In genomic region chr1:230185076-230186001, GRCh38 we compare ENCODE assay signal across 9 cellular contexts.
DNase-seq lines count a peak whose midpoint lies in the region; FAIRE-seq and TF ChIP-seq lines count a peak whose summit lies in the region.
"Had no signal": no experiment of that assay in that cellular context is flagged by ENCODE, and none has a peak within 500 bp of the region (broad histone marks: within the 10 kb centered on the region; RNA-seq: fewer than 3 reads in every experiment).

No MANE protein-coding gene starts in this region.

- H3K4me3 ChIP-seq in sigmoid colon = peak overlapping the region in 1 of 4 donors; percentile 22

- no peak for TF ChIP-seq CTCF in sigmoid colon (IDR thresholded peaks at IDR 0.05)

- no peaks in the 10 kb centered on the region for H3K27me3 ChIP-seq in sigmoid colon

- H3K9me3 ChIP-seq in sigmoid colon = no peaks in the 10 kb centered on the region

- H3K36me3 ChIP-seq in sigmoid colon = no peaks in the 10 kb centered on the region

- TF ChIP-seq EP300 in sigmoid colon (IDR thresholded peaks at IDR 0.05) = no peak

- no peak for FAIRE-seq in frontal cortex (lab: Jason Lieb, UNC)

- H3K27ac ChIP-seq in sigmoid colon = peak overlapping the region; percentile 42 to 79 (median 56)

- no peak for TF ChIP-seq POLR2A in sigmoid colon (IDR thresholded peaks at IDR 0.05)

- DNase-seq in NCI-H345 (lab: John Stamatoyannopoulos, UW) (peak; percentile 48), NCI-H345 treated with DMSO at 0.1 percent for 48 hours (lab: John Stamatoyannopoulos, UW; ENCODE audit: unreplicated experiment) (no peak), NCI-H748 treated with DMSO at 0.1 percent for 48 hours (lab: John Stamatoyannopoulos, UW) (peak; percentile 36), ecto neural progenitor cell (ENCODE audit: low spot score) (peak; percentile 28), sigmoid colon (no peak), superior temporal gyrus (ENCODE audit: extremely low spot score) (no peak), HK-2 (ENCODE audit: unreplicated experiment) (no peak), frontal cortex (ENCODE audit: low spot score in 2 of 2) (no peak)
- DNase-seq: NCI-H1048 had no signal

- intact Hi-C loops in sigmoid colon (cut with DNase I) = loop anchor here (5.0 kb wide), 2 partner anchors 43 to 118 kb away; partner anchors contain the start of gene GALNT2

- peaks cover 0 to 30% (median 27%) of the 10 kb centered on the region in 4 donors for H3K4me1 ChIP-seq in sigmoid colon

- 42 to 68% methylated on average over 10 of the region's 10 CpGs for WGBS in sigmoid colon, 2 donors

Comparison
In these comparisons a context has a peak if more than half of its experiments do, and no peak if none do; other contexts are left out.
1. DNase-seq: peak in NCI-H345 (single experiment), NCI-H748 treated with DMSO at 0.1 percent for 48 hours (single experiment) and ecto neural progenitor cell (single experiment); none in NCI-H345 treated with DMSO at 0.1 percent for 48 hours (single experiment), sigmoid colon (single experiment), superior temporal gyrus (single experiment), HK-2 (single experiment) and frontal cortex (0 of 2).